In the genomic region with DNA sequence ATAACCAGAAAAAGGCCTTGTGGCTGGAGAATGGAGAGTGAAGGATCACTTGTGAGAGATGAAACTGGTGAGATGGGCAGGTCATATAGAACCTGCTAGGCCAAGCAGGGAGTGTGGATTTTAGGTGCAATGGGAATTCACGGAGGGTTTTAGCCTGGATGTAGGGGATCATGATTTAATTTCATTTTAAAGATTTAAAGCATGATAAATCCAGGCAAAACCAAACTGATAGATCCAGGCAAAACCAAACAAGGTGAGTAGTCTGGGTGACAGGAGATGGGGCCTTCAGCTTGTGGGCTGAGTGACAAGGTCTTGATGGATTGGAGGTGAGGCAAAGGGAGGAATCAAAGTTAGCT, we compare ENCODE assay signal across 8 cellular contexts. TPM values are rescaled to one million over a fixed set of nuclear protein-coding genes. Genes with fewer than 3 reads are reported as not detected.
DNase-seq lines count a peak whose midpoint lies in the region; ATAC-seq and TF ChIP-seq lines count a peak whose summit lies in the region.

No MANE protein-coding gene starts in this region.

- H3K4me1 ChIP-seq in OCI-LY1 (ENCODE audit: insufficient read depth, low read length, severe bottlenecking): peaks cover 57% of the 10 kb centered on the region

- H3K27me3 Mint-ChIP-seq in T-helper 1 cell treated with Interleukin-12 subunit alpha and Interleukin-12 subunit beta and Interleukin-4 antibody, amounts not matched to agents 30 μg/mL and 1 μg/mL, for 36 hours (ENCODE audit: low read depth): no peaks in the 10 kb centered on the region
- H3K27me3 Mint-ChIP-seq in chondrocyte (ENCODE audit: low read depth) (no peaks in the 10 kb centered on the region), osteocyte (ENCODE audit: unreplicated experiment) (no peaks in the 10 kb centered on the region)

- no peaks in the 10 kb centered on the region for H3K79me2 ChIP-seq in OCI-LY1 (ENCODE audit: insufficient read depth, low read length)

- peak overlapping the region; percentile 87 for H3K4me3 Mint-ChIP-seq in T-helper 1 cell treated with Interleukin-12 subunit alpha and Interleukin-12 subunit beta and Interleukin-4 antibody, amounts not matched to agents 30 μg/mL and 1 μg/mL, for 36 hours
- H3K4me3 Mint-ChIP-seq in chondrocyte (ENCODE audit: unreplicated experiment): peak overlapping the region; percentile 70
- H3K4me3 Mint-ChIP-seq in osteocyte (ENCODE audit: unreplicated experiment): peak overlapping the region; percentile 80

- no peaks in the 10 kb centered on the region for H3K9me3 Mint-ChIP-seq in T-helper 1 cell treated with Interleukin-12 subunit alpha and Interleukin-12 subunit beta and Interleukin-4 antibody, amounts not matched to agents 30 μg/mL and 1 μg/mL, for 36 hours
- H3K9me3 Mint-ChIP-seq in chondrocyte (ENCODE audit: low read depth) (no peaks in the 10 kb centered on the region), osteocyte (ENCODE audit: unreplicated experiment) (no peaks in the 10 kb centered on the region)

- ATAC-seq in HG02981 (IDR thresholded peaks at IDR 0.05; ENCODE audit: unreplicated experiment): no peak

- no peaks in the 10 kb centered on the region for H3K27me3 ChIP-seq in OCI-LY1 (ENCODE audit: insufficient read depth, low read length)

- peak overlapping the region; percentile 3 for H3K27ac ChIP-seq in OCI-LY1 (ENCODE audit: low read depth, low read length, poor library complexity, severe bottlenecking)

- no peaks in the 10 kb centered on the region for H3K9me2 ChIP-seq in OCI-LY1 (ENCODE audit: low read depth, low read length)

- no peaks in the 10 kb centered on the region for H3K36me3 ChIP-seq in OCI-LY1 (ENCODE audit: insufficient read depth, low read length)

- TF ChIP-seq CTCF in OCI-LY1 (IDR thresholded peaks at IDR 0.05; ENCODE audit: low read length) (no peak), chondrocyte (IDR thresholded peaks at IDR 0.05) (no peak), osteocyte (IDR thresholded peaks at IDR 0.05) (no peak)

- peaks cover 5% of the 10 kb centered on the region for H3F3A ChIP-seq in OCI-LY1 (ENCODE audit: insufficient read depth, low read length)

- peak overlapping the region; percentile 93 for H3K27ac Mint-ChIP-seq in T-helper 1 cell treated with Interleukin-12 subunit alpha and Interleukin-12 subunit beta and Interleukin-4 antibody, amounts not matched to agents 30 μg/mL and 1 μg/mL, for 36 hours
- H3K27ac Mint-ChIP-seq in chondrocyte (ENCODE audit: unreplicated experiment): peak overlapping the region; percentile 38
- peak overlapping the region; percentile 84 for H3K27ac Mint-ChIP-seq in osteocyte (ENCODE audit: unreplicated experiment)

- no peak overlapping the region for H3K4me3 ChIP-seq in OCI-LY1 (ENCODE audit: low read depth, low read length, poor library complexity, severe bottlenecking)

- no peaks in the 10 kb centered on the region for H3K9me3 ChIP-seq in OCI-LY1 (ENCODE audit: low read length)

- H3K4me2 ChIP-seq in OCI-LY1 (ENCODE audit: low read length): no peak overlapping the region

- peaks cover 19% of the 10 kb centered on the region for H3K36me3 Mint-ChIP-seq in T-helper 1 cell treated with Interleukin-12 subunit alpha and Interleukin-12 subunit beta and Interleukin-4 antibody, amounts not matched to agents 30 μg/mL and 1 μg/mL, for 36 hours (ENCODE audit: low read depth)
- H3K36me3 Mint-ChIP-seq in chondrocyte (ENCODE audit: low read depth) (no peaks in the 10 kb centered on the region), osteocyte (ENCODE audit: unreplicated experiment) (no peaks in the 10 kb centered on the region)

- DNase-seq in T-helper 1 cell (no peak), chondrocyte (ENCODE audit: low spot score) (no peak), osteocyte (ENCODE audit: extremely low spot score, unreplicated experiment) (no peak), NCI-H1105 (lab: John Stamatoyannopoulos, UW) (no peak), NOMO-1 treated with DMSO at 0.1 percent for 48 hours (lab: John Stamatoyannopoulos, UW; ENCODE audit: unreplicated experiment) (no peak)

- no peak overlapping the region; the same call in 1 of the 2 replicates for H3K9ac ChIP-seq in OCI-LY1 (ENCODE audit: low read length)

- H4K20me1 ChIP-seq in OCI-LY1 (ENCODE audit: insufficient read depth, low read length): no peaks in the 10 kb centered on the region

- peaks cover 55% of the 10 kb centered on the region for H3K4me1 Mint-ChIP-seq in T-helper 1 cell treated with Interleukin-12 subunit alpha and Interleukin-12 subunit beta and Interleukin-4 antibody, amounts not matched to agents 30 μg/mL and 1 μg/mL, for 36 hours (ENCODE audit: low read depth)
- peaks cover 40% of the 10 kb centered on the region for H3K4me1 Mint-ChIP-seq in chondrocyte (ENCODE audit: low read depth)
- peaks cover 38% of the 10 kb centered on the region for H3K4me1 Mint-ChIP-seq in osteocyte (ENCODE audit: unreplicated experiment)

- H2AFZ ChIP-seq in OCI-LY1 (ENCODE audit: low read length): no peak overlapping the region

RNA-seq across cellular contexts. Expression of a gene that starts 1.5 kb away (rescaled TPM):
- 139 to 152 TPM (median 140 TPM) in 3 replicates for total RNA-seq in chondrocyte
- total RNA-seq in osteocyte: 173 and 179 TPM in 2 replicates

Comparison
In these comparisons a context has a peak if more than half of its experiments do, and no peak if none do; other contexts are left out.
1. H3K27ac Mint-ChIP-seq: peak in every context shown above with its lines; median percentile 93 in T-helper 1 cell treated with Interleukin-12 subunit alpha and Interleukin-12 subunit beta and Interleukin-4 antibody, amounts not matched to agents 30 μg/mL and 1 μg/mL, for 36 hours; 84 in osteocyte; 38 in chondrocyte.